ENCODE assay signal across 7 cellular contexts in the genomic region with DNA sequence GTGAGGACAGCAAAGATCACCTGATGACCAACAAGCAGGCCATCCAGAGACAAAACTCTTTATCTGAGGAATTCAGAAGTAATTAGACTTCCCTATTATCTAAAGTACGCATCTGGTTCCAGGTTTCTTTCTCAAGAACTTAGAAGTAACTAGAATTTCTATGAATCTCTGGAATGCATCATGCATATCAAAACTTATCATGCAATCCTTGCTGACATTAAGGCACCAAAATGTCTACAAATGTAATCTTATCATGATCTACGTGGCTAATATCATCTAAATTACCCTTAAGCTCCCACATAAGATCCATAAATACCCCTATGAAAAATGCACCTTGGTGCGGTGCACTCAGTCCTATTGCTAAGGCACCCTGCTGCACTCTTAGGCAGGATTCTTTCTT.
"Had no signal": no experiment of that assay in that cellular context is flagged by ENCODE, and none has a peak within 500 bp of the region (broad histone marks: within the 10 kb centered on the region; RNA-seq: fewer than 3 reads in every experiment).

No MANE protein-coding gene starts in this region.

- H3K27ac ChIP-seq: HL-60 had no signal

- H3K4me3 ChIP-seq: K562 had no signal

- FAIRE-seq: HepG2, HTR-8/SVneo, K562 had no signal

- DNase-seq: IMR-90, KBM-7, KG1 had no signal
